In the genomic region with DNA sequence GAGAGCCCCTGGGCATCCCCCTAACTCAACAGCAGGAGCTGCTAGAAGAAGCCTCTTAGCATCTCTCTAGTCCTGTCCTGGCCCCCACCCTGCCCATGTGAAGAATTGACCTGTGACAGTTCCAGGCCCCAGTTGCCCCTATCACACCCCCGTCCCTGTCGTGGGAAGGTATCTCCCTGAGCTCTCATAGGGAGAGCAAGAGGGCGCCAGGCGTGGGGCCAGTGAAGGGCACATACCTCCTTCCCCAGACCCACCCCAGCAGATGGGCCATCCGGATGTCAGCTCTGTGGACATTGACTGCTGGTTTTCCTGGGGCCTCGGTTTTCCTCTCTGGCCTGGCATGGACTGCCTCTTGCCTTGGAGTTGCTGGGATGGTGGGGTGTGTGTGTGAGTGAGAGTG, we compare ENCODE assay signal across 17 cellular contexts. TPM values are rescaled to one million over a fixed set of nuclear protein-coding genes. Genes with fewer than 3 reads are reported as not detected.
DNase-seq lines count a peak whose midpoint lies in the region; ATAC-seq and TF ChIP-seq lines count a peak whose summit lies in the region.
"Had no signal": no experiment of that assay in that cellular context is flagged by ENCODE, and none has a peak within 500 bp of the region (broad histone marks: within the 10 kb centered on the region; RNA-seq: fewer than 3 reads in every experiment).

No MANE protein-coding gene starts in this region.

- H3K9me3 Mint-ChIP-seq in CD4-positive, CD25-positive, alpha-beta regulatory T cell = no peaks in the 10 kb centered on the region
- H3K9me3 Mint-ChIP-seq in activated naive CD8-positive, alpha-beta T cell treated with anti-CD3 and anti-CD28 coated beads for 36 hours = no peaks in the 10 kb centered on the region
- H3K9me3 Mint-ChIP-seq in neural progenitor cell = no peaks in the 10 kb centered on the region

- peaks cover 9% of the 10 kb centered on the region for H3K36me3 ChIP-seq in CD4-positive, CD25-positive, alpha-beta regulatory T cell (ENCODE audit: control insufficient read depth, insufficient read depth, low read length)
- H3K36me3 ChIP-seq in DND-41 (ENCODE audit: insufficient read depth, low read length) = peaks cover 83% of the 10 kb centered on the region
- H3K36me3 ChIP-seq in neural progenitor cell = no peaks in the 10 kb centered on the region
- H3K36me3 ChIP-seq: ovary had no signal

- TF ChIP-seq CTCF in DND-41 (IDR thresholded peaks at IDR 0.05; ENCODE audit: borderline replicate concordance, extremely low read depth, low read length, poor library complexity, severe bottlenecking) = no peak
- TF ChIP-seq CTCF in neural progenitor cell (IDR thresholded peaks at IDR 0.05) = no peak

- no peaks in the 10 kb centered on the region for H3K27me3 ChIP-seq in CD4-positive, CD25-positive, alpha-beta regulatory T cell (ENCODE audit: control insufficient read depth, insufficient read depth, low read length)
- no peaks in the 10 kb centered on the region for H3K27me3 ChIP-seq in DND-41 (ENCODE audit: insufficient read depth, low read length, poor library complexity)
- H3K27me3 ChIP-seq in neural progenitor cell = no peaks in the 10 kb centered on the region
- H3K27me3 ChIP-seq: ovary, suprapubic skin had no signal

- peak overlapping the region; percentile 44 for H3K27ac ChIP-seq in CD4-positive, CD25-positive, alpha-beta regulatory T cell (ENCODE audit: insufficient read depth, low read length, poor library complexity, severe bottlenecking)
- H3K27ac ChIP-seq in DND-41 (ENCODE audit: low read length) = peak overlapping the region; percentile 16
- no peak overlapping the region for H3K27ac ChIP-seq in neural progenitor cell
- H3K27ac ChIP-seq: PC-9, suprapubic skin had no signal

- H3K4me2 ChIP-seq in DND-41 (ENCODE audit: insufficient read depth, low read length) = no peak overlapping the region
- H3K4me2 ChIP-seq in neural progenitor cell = no peak overlapping the region
- H3K4me2 ChIP-seq: PC-9 had no signal

- H3K79me2 ChIP-seq in DND-41 (ENCODE audit: insufficient read depth, low read length) (peaks cover 15% of the 10 kb centered on the region; the same call in 1 of the 2 replicates), neural progenitor cell (ENCODE audit: low read depth) (no peaks in the 10 kb centered on the region)

- H4K20me1 ChIP-seq in DND-41 (ENCODE audit: insufficient read depth, low read length) (peaks cover 66% of the 10 kb centered on the region), neural progenitor cell (ENCODE audit: low read depth) (no peaks in the 10 kb centered on the region)

- peak overlapping the region in 1 of 4 donors; percentile 27 for H3K4me3 Mint-ChIP-seq in CD4-positive, CD25-positive, alpha-beta regulatory T cell
- H3K4me3 Mint-ChIP-seq in activated naive CD8-positive, alpha-beta T cell treated with anti-CD3 and anti-CD28 coated beads for 36 hours = no peak overlapping the region
- H3K4me3 Mint-ChIP-seq in neural progenitor cell = peak overlapping the region; percentile 16

- H3K36me3 Mint-ChIP-seq in CD4-positive, CD25-positive, alpha-beta regulatory T cell = peaks cover 9% of the 10 kb centered on the region
- peaks cover 59% of the 10 kb centered on the region for H3K36me3 Mint-ChIP-seq in activated naive CD8-positive, alpha-beta T cell treated with anti-CD3 and anti-CD28 coated beads for 36 hours
- peaks cover 11% of the 10 kb centered on the region for H3K36me3 Mint-ChIP-seq in neural progenitor cell

- ATAC-seq in CD4-positive, CD25-positive, alpha-beta regulatory T cell (ENCODE audit: low read depth in 2 of 2) = no peak
- ATAC-seq in DND-41 (ENCODE audit: insufficient read depth, low read depth) (no peak), HG03442 (IDR thresholded peaks at IDR 0.05; ENCODE audit: unreplicated experiment) (no peak), HG03571 (IDR thresholded peaks at IDR 0.05; ENCODE audit: unreplicated experiment) (no peak)
- ATAC-seq: SK-N-SH treated with all-trans-retinoic acid at 6 μM for 48 hours had no signal

- no peaks in the 10 kb centered on the region for H3K27me3 Mint-ChIP-seq in CD4-positive, CD25-positive, alpha-beta regulatory T cell
- no peaks in the 10 kb centered on the region for H3K27me3 Mint-ChIP-seq in activated naive CD8-positive, alpha-beta T cell treated with anti-CD3 and anti-CD28 coated beads for 36 hours
- peaks cover 6% of the 10 kb centered on the region for H3K27me3 Mint-ChIP-seq in neural progenitor cell (ENCODE audit: insufficient read depth, low read depth)

- no peak overlapping the region for H3K4me3 ChIP-seq in CD4-positive, CD25-positive, alpha-beta regulatory T cell (ENCODE audit: low read depth, low read length)
- H3K4me3 ChIP-seq in DND-41 (ENCODE audit: low read depth in 1 of 2, low read length in 2 of 2) (no peak overlapping the region), neural progenitor cell (no peak overlapping the region)
- H3K4me3 ChIP-seq: ovary, PC-9, suprapubic skin had no signal

- H3K9ac ChIP-seq in DND-41 (ENCODE audit: low read depth, low read length) = no peak overlapping the region
- H3K9ac ChIP-seq in neural progenitor cell = no peak overlapping the region

- no peak overlapping the region for H2AFZ ChIP-seq in DND-41 (ENCODE audit: low read depth, low read length)
- H2AFZ ChIP-seq in neural progenitor cell (replicated peaks) = no peak overlapping the region
- H2AFZ ChIP-seq: PC-9 had no signal

- peak overlapping the region in 2 of 3 donors; percentile 85 to 92 for H3K27ac Mint-ChIP-seq in CD4-positive, CD25-positive, alpha-beta regulatory T cell
- peak overlapping the region; percentile 67 for H3K27ac Mint-ChIP-seq in activated naive CD8-positive, alpha-beta T cell treated with anti-CD3 and anti-CD28 coated beads for 36 hours
- no peak overlapping the region for H3K27ac Mint-ChIP-seq in neural progenitor cell

- H3K4me1 Mint-ChIP-seq in CD4-positive, CD25-positive, alpha-beta regulatory T cell = peaks cover 6 to 64% (median 36%) of the 10 kb centered on the region in 4 donors
- H3K4me1 Mint-ChIP-seq in activated naive CD8-positive, alpha-beta T cell treated with anti-CD3 and anti-CD28 coated beads for 36 hours = peaks cover 67% of the 10 kb centered on the region
- peaks cover 49% of the 10 kb centered on the region for H3K4me1 Mint-ChIP-seq in neural progenitor cell

- DNase-seq in CD4-positive, CD25-positive, alpha-beta regulatory T cell = no peak
- DNase-seq in DND-41 (no peak), neural progenitor cell (ENCODE audit: low spot score) (no peak), MV-4-11 (lab: John Stamatoyannopoulos, UW) (no peak)
- DNase-seq in activated naive CD8-positive, alpha-beta T cell treated with anti-CD3 and anti-CD28 coated beads for 36 hours = no peak
- DNase-seq: activated CD4-positive, CD25-positive, alpha-beta regulatory T cell; C1 segment of cervical spinal cord; foreskin fibroblast; mesendoderm; NCI-H1694; NCI-H526 treated with DMSO at 0.1 percent for 48 hours; ovary; PC-9 had no signal

- no peaks in the 10 kb centered on the region for H3K9me3 ChIP-seq in CD4-positive, CD25-positive, alpha-beta regulatory T cell (ENCODE audit: control insufficient read depth in 2 of 2, low read length in 2 of 2)
- H3K9me3 ChIP-seq in DND-41 (ENCODE audit: insufficient read depth, low read length, severe bottlenecking) = no peaks in the 10 kb centered on the region
- H3K9me3 ChIP-seq in neural progenitor cell (ENCODE audit: low read depth) = no peaks in the 10 kb centered on the region
- H3K9me3 ChIP-seq: ovary, suprapubic skin had no signal

- peaks cover 32% of the 10 kb centered on the region for H3K4me1 ChIP-seq in CD4-positive, CD25-positive, alpha-beta regulatory T cell (ENCODE audit: control insufficient read depth, insufficient read depth, low read length, poor library complexity, severe bottlenecking)
- H3K4me1 ChIP-seq in DND-41 (ENCODE audit: insufficient read depth, low read length) = peaks cover 17% of the 10 kb centered on the region
- peaks cover 32% of the 10 kb centered on the region for H3K4me1 ChIP-seq in neural progenitor cell

- H3F3A ChIP-seq in neural progenitor cell (ENCODE audit: low read depth) = no peaks in the 10 kb centered on the region

RNA-seq across cellular contexts. Expression of a gene that starts 29.5 kb away (rescaled TPM):
- total RNA-seq in CD4-positive, CD25-positive, alpha-beta regulatory T cell = 132 TPM
- 100 to 1,000 TPM in 3 of 4 donors, 10 to 100 TPM in 1; 81.0 to 167 (median 118) TPM for polyA plus RNA-seq in CD4-positive, CD25-positive, alpha-beta regulatory T cell
- total RNA-seq in activated naive CD8-positive, alpha-beta T cell treated with anti-CD3 and anti-CD28 coated beads for 36 hours = 100 to 1,000 TPM; 339 to 343 TPM
- total RNA-seq in neural progenitor cell (ENCODE audit: low replicate concordance) = 8.8 and 16.2 TPM in 2 replicates
